ENCODE assay signal across 8 cellular contexts in genomic region chr11:12086271-12087074, GRCh38. TPM values are rescaled to one million over a fixed set of nuclear protein-coding genes. Genes with fewer than 3 reads are reported as not detected.
DNase-seq lines count a peak whose midpoint lies in the region; ATAC-seq and TF ChIP-seq lines count a peak whose summit lies in the region.

No MANE protein-coding gene starts in this region.

- H3K36me3 Mint-ChIP-seq in neural crest cell (ENCODE audit: low read depth) = no peaks in the 10 kb centered on the region

- H3K9me3 Mint-ChIP-seq in neural crest cell = no peaks in the 10 kb centered on the region

- no peak for TF ChIP-seq CTCF in neural crest cell (conservative IDR thresholded peaks at IDR 0.05)

- no peak overlapping the region for H3K4me3 Mint-ChIP-seq in neural crest cell

- ATAC-seq in HG03135 (IDR thresholded peaks at IDR 0.05; ENCODE audit: unreplicated experiment) (no peak), HG03159 (IDR thresholded peaks at IDR 0.05; ENCODE audit: unreplicated experiment) (no peak), HG02588 (IDR thresholded peaks at IDR 0.05; ENCODE audit: unreplicated experiment) (no peak)

- H3K27ac Mint-ChIP-seq in neural crest cell (ENCODE audit: unreplicated experiment) = peak overlapping the region; percentile 80

- no peaks in the 10 kb centered on the region for H3K27me3 Mint-ChIP-seq in neural crest cell (ENCODE audit: low read depth)

- peaks cover 36% of the 10 kb centered on the region for H3K4me1 Mint-ChIP-seq in neural crest cell

- DNase-seq in GM04504 (ENCODE audit: low read depth) (peak; percentile 96), RPMI7951 (ENCODE audit: low read depth) (peak; percentile 96), epithelial cell of prostate (ENCODE audit: low read depth, low spot score) (peak; percentile 78), neural crest cell (ENCODE audit: low read depth, low spot score) (no peak), medulla oblongata (ENCODE audit: extremely low spot score) (no peak)

- peak overlapping the region; percentile 100 for H3K27ac ChIP-seq in epithelial cell of prostate

RNA-seq across cellular contexts. Expression of gene MICAL2, which starts 23.9 kb away (rescaled TPM):
- 58.6 TPM in 2 replicates for total RNA-seq in RPMI7951 (2014; rRNA removed; shearing (Covaris generic))
- total RNA-seq in neural crest cell = 1.0 and 1.1 TPM in 2 replicates

Comparison
In these comparisons a context has a peak if more than half of its experiments do, and no peak if none do; other contexts are left out.
1. DNase-seq: peak in GM04504 (single experiment), RPMI7951 (single experiment) and epithelial cell of prostate (single experiment); none in neural crest cell (single experiment) and medulla oblongata (single experiment).
2. RNA of gene MICAL2, which starts 23.9 kb away (total RNA-seq): 58.6 TPM in RPMI7951; 1.0 to 1.1 TPM in neural crest cell; every median in the first group is over 10 times any median in the second.